8 cellular contexts compared by ENCODE assay signal in genomic region chr10:74825371-74826141, GRCh38. TPM values are rescaled to one million over a fixed set of nuclear protein-coding genes. Genes with fewer than 3 reads are reported as not detected.
DNase-seq lines count a peak whose midpoint lies in the region; ATAC-seq and TF ChIP-seq lines count a peak whose summit lies in the region.

No MANE protein-coding gene starts in this region.

- no peaks in the 10 kb centered on the region for H3K9me3 ChIP-seq in right lobe of liver

- peak; percentile 43 for DNase-seq in NOMO-1 treated with DMSO at 0.1 percent for 48 hours (lab: John Stamatoyannopoulos, UW; ENCODE audit: unreplicated experiment)
- DNase-seq in NOMO-1 treated with dmso at 0.1 percent for 144 hours (lab: John Stamatoyannopoulos, UW; ENCODE audit: unreplicated experiment), result no peak
- DNase-seq in T1000 (lab: John Stamatoyannopoulos, UW), result peak; percentile 46
- no peak for DNase-seq in choroid plexus epithelial cell (ENCODE audit: low read depth)
- no peak for DNase-seq in right lobe of liver
- DNase-seq in stimulated activated CD8-positive, alpha-beta memory T cell treated with anti-CD3 and anti-CD28 coated beads, Interleukin-15, amount 100 ng/mL, for 4 hours (ENCODE audit: low read depth in 2 of 2), result peak; percentile 7 to 42
- DNase-seq in NCI-H2196 treated with DMSO at 0.1 percent for 48 hours (lab: John Stamatoyannopoulos, UW; ENCODE audit: unreplicated experiment), result no peak

- peak overlapping the region; percentile 83 for H3K4me3 ChIP-seq in choroid plexus epithelial cell (ENCODE audit: low read depth, low read length)
- H3K4me3 ChIP-seq in right lobe of liver, result peak overlapping the region; percentile 83 to 90 (median 89)

- no peaks in the 10 kb centered on the region for H3K27me3 ChIP-seq in right lobe of liver

- TF ChIP-seq POLR2A in right lobe of liver (IDR thresholded peaks at IDR 0.05), result no peak

- ATAC-seq in HG03521 (IDR thresholded peaks at IDR 0.05; ENCODE audit: unreplicated experiment) (peak; percentile 1), right lobe of liver (peak; percentile 30 to 48 (median 42))

- H3K36me3 ChIP-seq in right lobe of liver, result no peaks in the 10 kb centered on the region

- WGBS in right lobe of liver (ENCODE audit: insufficient coverage, low coverage, low lambda C conversion rate, missing lambda C conversion rate), result 0% methylated on average over 3 of the region's 89 CpGs

- TF ChIP-seq CTCF in choroid plexus epithelial cell (conservative IDR thresholded peaks at IDR 0.05; ENCODE audit: low read depth, low read length), result no peak
- TF ChIP-seq CTCF in right lobe of liver (IDR thresholded peaks at IDR 0.05), result no peak

- peak overlapping the region; percentile 69 to 84 (median 73) for H3K27ac ChIP-seq in right lobe of liver

- peaks cover 0 to 5% (median 0%) of the 10 kb centered on the region in 4 donors for H3K4me1 ChIP-seq in right lobe of liver

- intact Hi-C loops in right lobe of liver (cut with DNase I), result no loop called here

RNA-seq across cellular contexts. Expression of gene KAT6B, which starts 0.8 kb away (rescaled TPM):
- total RNA-seq in right lobe of liver, result 10 to 100 TPM in 4 of 6 experiments, 1 to 10 TPM in 2; 9.2 to 17.1 (median 10.3) TPM

Comparison
In these comparisons a context has a peak if more than half of its experiments do, and no peak if none do; other contexts are left out.
1. DNase-seq: peak in NOMO-1 treated with DMSO at 0.1 percent for 48 hours (single experiment), T1000 (single experiment) and stimulated activated CD8-positive, alpha-beta memory T cell treated with anti-CD3 and anti-CD28 coated beads, Interleukin-15, amount 100 ng/mL, for 4 hours (2 of 2); none in NOMO-1 treated with dmso at 0.1 percent for 144 hours (single experiment), choroid plexus epithelial cell (single experiment), right lobe of liver (0 of 3) and NCI-H2196 treated with DMSO at 0.1 percent for 48 hours (single experiment).